1 cellular context compared by ENCODE assay signal in the genomic region with DNA sequence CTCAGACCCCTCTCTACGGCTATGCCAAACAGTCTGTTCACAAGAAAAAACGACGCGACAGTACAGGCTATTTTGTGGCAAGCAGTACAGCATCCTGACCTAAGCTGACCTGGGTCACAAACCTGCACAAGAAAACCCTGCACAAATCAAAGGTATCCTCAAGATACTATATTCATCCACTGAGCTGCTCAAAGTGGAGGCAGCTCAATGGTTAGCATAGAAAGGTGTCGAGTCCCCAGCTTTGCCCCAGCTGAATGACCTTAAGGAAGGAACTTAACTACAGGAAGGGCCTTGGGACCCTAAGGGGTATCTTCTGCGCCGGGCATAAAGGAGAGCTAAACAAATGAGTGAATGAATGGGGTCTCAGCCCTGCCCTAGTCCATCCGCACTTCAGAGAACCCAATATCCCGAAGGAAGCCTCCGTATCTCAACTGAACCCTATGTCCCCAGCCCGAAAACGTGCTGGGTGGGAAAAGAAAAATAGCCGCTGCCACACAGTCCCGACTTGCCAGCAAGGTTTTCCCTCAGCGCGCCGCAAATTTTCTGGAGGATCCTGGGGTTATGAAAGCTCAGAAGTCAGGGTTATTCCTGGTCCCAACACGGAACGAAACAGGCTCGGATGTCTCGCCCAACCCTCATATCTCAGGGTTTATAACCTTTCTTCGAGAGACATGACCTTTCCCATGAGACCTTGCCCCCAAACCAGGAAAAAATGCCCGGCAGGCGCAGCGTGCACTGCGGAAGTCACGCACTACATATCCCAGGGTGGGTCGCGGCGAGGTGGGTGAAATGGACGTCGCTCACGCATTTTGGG.
TF ChIP-seq lines count a peak whose summit lies in the region.

A gene with protein sequence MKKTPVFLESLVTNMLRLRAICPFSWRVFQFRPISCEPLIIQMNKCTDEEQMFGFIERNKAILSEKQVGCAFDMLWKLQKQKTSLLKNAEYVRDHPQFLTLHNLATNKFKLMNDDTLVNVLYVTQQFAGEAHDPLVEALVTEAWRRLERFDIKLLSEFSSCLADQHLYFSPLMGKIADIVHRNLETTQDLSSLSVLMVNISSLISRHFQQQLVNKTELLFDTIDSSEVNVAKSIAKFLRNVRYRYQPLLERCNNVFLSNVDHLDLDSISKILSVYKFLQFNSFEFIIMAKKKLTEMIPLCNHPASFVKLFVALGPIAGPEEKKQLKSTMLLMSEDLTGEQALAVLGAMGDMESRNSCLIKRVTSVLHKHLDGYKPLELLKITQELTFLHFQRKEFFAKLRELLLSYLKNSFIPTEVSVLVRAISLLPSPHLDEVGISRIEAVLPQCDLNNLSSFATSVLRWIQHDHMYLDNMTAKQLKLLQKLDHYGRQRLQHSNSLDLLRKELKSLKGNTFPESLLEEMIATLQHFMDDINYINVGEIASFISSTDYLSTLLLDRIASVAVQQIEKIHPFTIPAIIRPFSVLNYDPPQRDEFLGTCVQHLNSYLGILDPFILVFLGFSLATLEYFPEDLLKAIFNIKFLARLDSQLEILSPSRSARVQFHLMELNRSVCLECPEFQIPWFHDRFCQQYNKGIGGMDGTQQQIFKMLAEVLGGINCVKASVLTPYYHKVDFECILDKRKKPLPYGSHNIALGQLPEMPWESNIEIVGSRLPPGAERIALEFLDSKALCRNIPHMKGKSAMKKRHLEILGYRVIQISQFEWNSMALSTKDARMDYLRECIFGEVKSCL (minus strand): TSS at position 706 of the 814 bp plus-strand sequence. CDS start 1,836 bp downstream, outside the sequence.

TF ChIP-seq in HepG2, 621 proteins besides CTCF, POLR2A, EP300 and RAD21 (continued from another document and continues in another):
- TF ChIP-seq, protein P1, sequence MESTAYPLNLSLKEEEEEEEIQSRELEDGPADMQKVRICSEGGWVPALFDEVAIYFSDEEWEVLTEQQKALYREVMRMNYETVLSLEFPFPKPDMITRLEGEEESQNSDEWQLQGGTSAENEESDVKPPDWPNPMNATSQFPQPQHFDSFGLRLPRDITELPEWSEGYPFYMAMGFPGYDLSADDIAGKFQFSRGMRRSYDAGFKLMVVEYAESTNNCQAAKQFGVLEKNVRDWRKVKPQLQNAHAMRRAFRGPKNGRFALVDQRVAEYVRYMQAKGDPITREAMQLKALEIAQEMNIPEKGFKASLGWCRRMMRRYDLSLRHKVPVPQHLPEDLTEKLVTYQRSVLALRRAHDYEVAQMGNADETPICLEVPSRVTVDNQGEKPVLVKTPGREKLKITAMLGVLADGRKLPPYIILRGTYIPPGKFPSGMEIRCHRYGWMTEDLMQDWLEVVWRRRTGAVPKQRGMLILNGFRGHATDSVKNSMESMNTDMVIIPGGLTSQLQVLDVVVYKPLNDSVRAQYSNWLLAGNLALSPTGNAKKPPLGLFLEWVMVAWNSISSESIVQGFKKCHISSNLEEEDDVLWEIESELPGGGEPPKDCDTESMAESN (CRISPR knock-in tag; conservative IDR thresholded peaks at IDR 0.05), result peak; percentile 95
- TF ChIP-seq ZNF605 (CRISPR knock-in tag; IDR thresholded peaks at IDR 0.05) (peak; percentile 98), HOXD1 (CRISPR knock-in tag; IDR thresholded peaks at IDR 0.05) (peak; percentile 73; the same call in 1 of the 2 replicates), FOXK1 (CRISPR knock-in tag; IDR thresholded peaks at IDR 0.05; ENCODE audit: borderline replicate concordance, low read depth) (peak; percentile 98), BCL6 (CRISPR knock-in tag; IDR thresholded peaks at IDR 0.05) (peak; percentile 100), CCDC6 (CRISPR knock-in tag; IDR thresholded peaks at IDR 0.05) (peak; percentile 84), ZNF660 (CRISPR knock-in tag; IDR thresholded peaks at IDR 0.05; ENCODE audit: borderline replicate concordance, low read depth) (no peak), CEBPG (CRISPR knock-in tag; IDR thresholded peaks at IDR 0.05) (peak; percentile 77), NR2F2 (IDR thresholded peaks at IDR 0.05; ENCODE audit: borderline replicate concordance, low read depth) (peak; percentile 99), PHF21A (CRISPR knock-in tag; IDR thresholded peaks at IDR 0.05) (peak; percentile 80; the same call in 1 of the 2 replicates), ZNF510 (CRISPR knock-in tag; IDR thresholded peaks at IDR 0.05; ENCODE audit: low read depth) (no peak), HNF4G (IDR thresholded peaks at IDR 0.05; ENCODE audit: borderline replicate concordance, low read depth, low read length) (peak; percentile 91), HNF4G (CRISPR knock-in tag; IDR thresholded peaks at IDR 0.05; ENCODE audit: borderline replicate concordance, low read depth) (peak; percentile 75; the same call in 1 of the 2 replicates), NR3C1 (CRISPR knock-in tag; IDR thresholded peaks at IDR 0.05) (no peak), SRF (IDR thresholded peaks at IDR 0.05; ENCODE audit: low read depth, low read length) (peak; percentile 78), ZNF761 (CRISPR knock-in tag; conservative IDR thresholded peaks at IDR 0.05) (no peak), ZKSCAN5 (CRISPR knock-in tag; IDR thresholded peaks at IDR 0.05) (no peak), ZNF431 (CRISPR knock-in tag; IDR thresholded peaks at IDR 0.05; ENCODE audit: borderline replicate concordance, low read depth) (no peak), NRL (CRISPR knock-in tag; IDR thresholded peaks at IDR 0.05; ENCODE audit: borderline replicate concordance) (peak; percentile 66; the same call in 1 of the 2 replicates), ZNF230 (CRISPR knock-in tag; IDR thresholded peaks at IDR 0.05) (0 out of 2 replicates have a peak, but pooled peaks have one; percentile 36), XRCC5 (optimal IDR thresholded peaks at IDR 0.05; ENCODE audit: low read length) (peak; percentile 91), ZMYM3 (CRISPR knock-in tag; IDR thresholded peaks at IDR 0.05) (peak; percentile 83), CC2D1A (CRISPR knock-in tag; IDR thresholded peaks at IDR 0.05) (no peak; the same call in 1 of the 2 replicates), ZSCAN21 (CRISPR knock-in tag; IDR thresholded peaks at IDR 0.05; ENCODE audit: borderline replicate concordance) (peak; percentile 75; the same call in 1 of the 2 replicates), TP53 (CRISPR knock-in tag; conservative IDR thresholded peaks at IDR 0.05) (no peak), SMARCE1 (IDR thresholded peaks at IDR 0.05; ENCODE audit: borderline replicate concordance) (no peak), REPIN1 (CRISPR knock-in tag; IDR thresholded peaks at IDR 0.05; ENCODE audit: borderline replicate concordance, low read depth) (peak; percentile 93), POLR2AphosphoS5 (IDR thresholded peaks at IDR 0.05; ENCODE audit: low read depth, low read length) (peak; percentile 80)
- TF ChIP-seq, protein P2, sequence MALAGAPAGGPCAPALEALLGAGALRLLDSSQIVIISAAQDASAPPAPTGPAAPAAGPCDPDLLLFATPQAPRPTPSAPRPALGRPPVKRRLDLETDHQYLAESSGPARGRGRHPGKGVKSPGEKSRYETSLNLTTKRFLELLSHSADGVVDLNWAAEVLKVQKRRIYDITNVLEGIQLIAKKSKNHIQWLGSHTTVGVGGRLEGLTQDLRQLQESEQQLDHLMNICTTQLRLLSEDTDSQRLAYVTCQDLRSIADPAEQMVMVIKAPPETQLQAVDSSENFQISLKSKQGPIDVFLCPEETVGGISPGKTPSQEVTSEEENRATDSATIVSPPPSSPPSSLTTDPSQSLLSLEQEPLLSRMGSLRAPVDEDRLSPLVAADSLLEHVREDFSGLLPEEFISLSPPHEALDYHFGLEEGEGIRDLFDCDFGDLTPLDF (CRISPR knock-in tag; IDR thresholded peaks at IDR 0.05), result peak; percentile 56; the same call in 1 of the 2 replicates
- TF ChIP-seq, protein P3, sequence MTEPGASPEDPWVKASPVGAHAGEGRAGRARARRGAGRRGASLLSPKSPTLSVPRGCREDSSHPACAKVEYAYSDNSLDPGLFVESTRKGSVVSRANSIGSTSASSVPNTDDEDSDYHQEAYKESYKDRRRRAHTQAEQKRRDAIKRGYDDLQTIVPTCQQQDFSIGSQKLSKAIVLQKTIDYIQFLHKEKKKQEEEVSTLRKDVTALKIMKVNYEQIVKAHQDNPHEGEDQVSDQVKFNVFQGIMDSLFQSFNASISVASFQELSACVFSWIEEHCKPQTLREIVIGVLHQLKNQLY (CRISPR knock-in tag; IDR thresholded peaks at IDR 0.05), result peak; percentile 91
- TF ChIP-seq, protein P4, sequence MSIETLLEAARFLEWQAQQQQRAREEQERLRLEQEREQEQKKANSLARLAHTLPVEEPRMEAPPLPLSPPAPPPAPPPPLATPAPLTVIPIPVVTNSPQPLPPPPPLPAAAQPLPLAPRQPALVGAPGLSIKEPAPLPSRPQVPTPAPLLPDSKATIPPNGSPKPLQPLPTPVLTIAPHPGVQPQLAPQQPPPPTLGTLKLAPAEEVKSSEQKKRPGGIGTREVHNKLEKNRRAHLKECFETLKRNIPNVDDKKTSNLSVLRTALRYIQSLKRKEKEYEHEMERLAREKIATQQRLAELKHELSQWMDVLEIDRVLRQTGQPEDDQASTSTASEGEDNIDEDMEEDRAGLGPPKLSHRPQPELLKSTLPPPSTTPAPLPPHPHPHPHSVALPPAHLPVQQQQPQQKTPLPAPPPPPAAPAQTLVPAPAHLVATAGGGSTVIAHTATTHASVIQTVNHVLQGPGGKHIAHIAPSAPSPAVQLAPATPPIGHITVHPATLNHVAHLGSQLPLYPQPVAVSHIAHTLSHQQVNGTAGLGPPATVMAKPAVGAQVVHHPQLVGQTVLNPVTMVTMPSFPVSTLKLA (IDR thresholded peaks at IDR 0.05), result peak; percentile 75
- TF ChIP-seq, protein P5, sequence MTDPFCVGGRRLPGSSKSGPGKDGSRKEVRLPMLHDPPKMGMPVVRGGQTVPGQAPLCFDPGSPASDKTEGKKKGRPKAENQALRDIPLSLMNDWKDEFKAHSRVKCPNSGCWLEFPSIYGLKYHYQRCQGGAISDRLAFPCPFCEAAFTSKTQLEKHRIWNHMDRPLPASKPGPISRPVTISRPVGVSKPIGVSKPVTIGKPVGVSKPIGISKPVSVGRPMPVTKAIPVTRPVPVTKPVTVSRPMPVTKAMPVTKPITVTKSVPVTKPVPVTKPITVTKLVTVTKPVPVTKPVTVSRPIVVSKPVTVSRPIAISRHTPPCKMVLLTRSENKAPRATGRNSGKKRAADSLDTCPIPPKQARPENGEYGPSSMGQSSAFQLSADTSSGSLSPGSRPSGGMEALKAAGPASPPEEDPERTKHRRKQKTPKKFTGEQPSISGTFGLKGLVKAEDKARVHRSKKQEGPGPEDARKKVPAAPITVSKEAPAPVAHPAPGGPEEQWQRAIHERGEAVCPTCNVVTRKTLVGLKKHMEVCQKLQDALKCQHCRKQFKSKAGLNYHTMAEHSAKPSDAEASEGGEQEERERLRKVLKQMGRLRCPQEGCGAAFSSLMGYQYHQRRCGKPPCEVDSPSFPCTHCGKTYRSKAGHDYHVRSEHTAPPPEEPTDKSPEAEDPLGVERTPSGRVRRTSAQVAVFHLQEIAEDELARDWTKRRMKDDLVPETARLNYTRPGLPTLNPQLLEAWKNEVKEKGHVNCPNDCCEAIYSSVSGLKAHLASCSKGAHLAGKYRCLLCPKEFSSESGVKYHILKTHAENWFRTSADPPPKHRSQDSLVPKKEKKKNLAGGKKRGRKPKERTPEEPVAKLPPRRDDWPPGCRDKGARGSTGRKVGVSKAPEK (CRISPR knock-in tag; IDR thresholded peaks at IDR 0.05; ENCODE audit: borderline replicate concordance), result peak; percentile 91; the same call in 1 of the 2 replicates
- TF ChIP-seq, protein P6, sequence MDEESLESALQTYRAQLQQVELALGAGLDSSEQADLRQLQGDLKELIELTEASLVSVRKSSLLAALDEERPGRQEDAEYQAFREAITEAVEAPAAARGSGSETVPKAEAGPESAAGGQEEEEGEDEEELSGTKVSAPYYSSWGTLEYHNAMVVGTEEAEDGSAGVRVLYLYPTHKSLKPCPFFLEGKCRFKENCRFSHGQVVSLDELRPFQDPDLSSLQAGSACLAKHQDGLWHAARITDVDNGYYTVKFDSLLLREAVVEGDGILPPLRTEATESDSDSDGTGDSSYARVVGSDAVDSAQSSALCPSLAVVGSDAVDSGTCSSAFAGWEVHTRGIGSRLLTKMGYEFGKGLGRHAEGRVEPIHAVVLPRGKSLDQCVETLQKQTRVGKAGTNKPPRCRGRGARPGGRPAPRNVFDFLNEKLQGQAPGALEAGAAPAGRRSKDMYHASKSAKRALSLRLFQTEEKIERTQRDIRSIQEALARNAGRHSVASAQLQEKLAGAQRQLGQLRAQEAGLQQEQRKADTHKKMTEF (CRISPR knock-in tag; IDR thresholded peaks at IDR 0.05), result peak; percentile 88
- TF ChIP-seq, protein P7, sequence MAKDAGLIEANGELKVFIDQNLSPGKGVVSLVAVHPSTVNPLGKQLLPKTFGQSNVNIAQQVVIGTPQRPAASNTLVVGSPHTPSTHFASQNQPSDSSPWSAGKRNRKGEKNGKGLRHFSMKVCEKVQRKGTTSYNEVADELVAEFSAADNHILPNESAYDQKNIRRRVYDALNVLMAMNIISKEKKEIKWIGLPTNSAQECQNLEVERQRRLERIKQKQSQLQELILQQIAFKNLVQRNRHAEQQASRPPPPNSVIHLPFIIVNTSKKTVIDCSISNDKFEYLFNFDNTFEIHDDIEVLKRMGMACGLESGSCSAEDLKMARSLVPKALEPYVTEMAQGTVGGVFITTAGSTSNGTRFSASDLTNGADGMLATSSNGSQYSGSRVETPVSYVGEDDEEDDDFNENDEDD (CRISPR knock-in tag; IDR thresholded peaks at IDR 0.05; ENCODE audit: borderline replicate concordance), result peak; percentile 68; the same call in 1 of the 2 replicates
- TF ChIP-seq, protein P8, sequence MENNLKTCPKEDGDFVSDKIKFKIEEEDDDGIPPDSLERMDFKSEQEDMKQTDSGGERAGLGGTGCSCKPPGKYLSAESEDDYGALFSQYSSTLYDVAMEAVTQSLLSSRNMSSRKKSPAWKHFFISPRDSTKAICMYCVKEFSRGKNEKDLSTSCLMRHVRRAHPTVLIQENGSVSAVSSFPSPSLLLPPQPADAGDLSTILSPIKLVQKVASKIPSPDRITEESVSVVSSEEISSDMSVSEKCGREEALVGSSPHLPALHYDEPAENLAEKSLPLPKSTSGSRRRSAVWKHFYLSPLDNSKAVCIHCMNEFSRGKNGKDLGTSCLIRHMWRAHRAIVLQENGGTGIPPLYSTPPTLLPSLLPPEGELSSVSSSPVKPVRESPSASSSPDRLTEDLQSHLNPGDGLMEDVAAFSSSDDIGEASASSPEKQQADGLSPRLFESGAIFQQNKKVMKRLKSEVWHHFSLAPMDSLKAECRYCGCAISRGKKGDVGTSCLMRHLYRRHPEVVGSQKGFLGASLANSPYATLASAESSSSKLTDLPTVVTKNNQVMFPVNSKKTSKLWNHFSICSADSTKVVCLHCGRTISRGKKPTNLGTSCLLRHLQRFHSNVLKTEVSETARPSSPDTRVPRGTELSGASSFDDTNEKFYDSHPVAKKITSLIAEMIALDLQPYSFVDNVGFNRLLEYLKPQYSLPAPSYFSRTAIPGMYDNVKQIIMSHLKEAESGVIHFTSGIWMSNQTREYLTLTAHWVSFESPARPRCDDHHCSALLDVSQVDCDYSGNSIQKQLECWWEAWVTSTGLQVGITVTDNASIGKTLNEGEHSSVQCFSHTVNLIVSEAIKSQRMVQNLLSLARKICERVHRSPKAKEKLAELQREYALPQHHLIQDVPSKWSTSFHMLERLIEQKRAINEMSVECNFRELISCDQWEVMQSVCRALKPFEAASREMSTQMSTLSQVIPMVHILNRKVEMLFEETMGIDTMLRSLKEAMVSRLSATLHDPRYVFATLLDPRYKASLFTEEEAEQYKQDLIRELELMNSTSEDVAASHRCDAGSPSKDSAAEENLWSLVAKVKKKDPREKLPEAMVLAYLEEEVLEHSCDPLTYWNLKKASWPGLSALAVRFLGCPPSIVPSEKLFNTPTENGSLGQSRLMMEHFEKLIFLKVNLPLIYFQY (CRISPR knock-in tag; IDR thresholded peaks at IDR 0.05; ENCODE audit: borderline replicate concordance), result peak; percentile 50; the same call in 1 of the 2 replicates
